In the genomic region with DNA sequence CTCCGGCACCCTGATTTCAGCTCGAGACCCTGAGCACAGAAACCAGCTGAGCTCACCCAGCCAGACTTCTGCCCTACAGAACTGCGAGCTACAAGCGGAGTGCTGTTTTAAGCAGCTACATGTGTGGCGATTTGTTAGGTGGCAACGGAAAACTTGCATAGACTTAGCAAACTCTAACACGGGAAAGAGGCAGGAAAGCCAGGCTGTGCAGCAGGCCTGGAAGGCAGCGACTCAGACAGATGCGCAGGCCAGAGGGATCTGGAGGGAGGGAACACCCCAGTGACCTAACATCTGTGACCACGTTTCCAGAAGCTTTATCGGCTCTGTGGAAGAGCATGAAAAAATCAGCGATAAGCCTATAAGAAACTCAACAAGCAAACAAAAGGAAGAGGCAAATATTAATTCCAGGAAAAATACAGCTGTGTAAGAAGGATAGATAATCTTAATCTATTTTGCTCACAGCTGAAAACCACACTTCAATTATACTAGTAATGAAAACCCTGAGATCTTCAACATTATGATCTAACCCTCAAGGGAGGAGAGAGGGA, we compare ENCODE assay signal across 1 cellular context.
TF ChIP-seq lines count a peak whose summit lies in the region.

No MANE protein-coding gene starts in this region.

TF ChIP-seq in HepG2, 621 proteins besides CTCF, POLR2A, EP300 and RAD21:
- TF ChIP-seq ETV6 (CRISPR knock-in tag; conservative IDR thresholded peaks at IDR 0.05) (no peak), ZNF652 (CRISPR knock-in tag; IDR thresholded peaks at IDR 0.05; ENCODE audit: borderline replicate concordance, low read depth) (no peak), REL (CRISPR knock-in tag; conservative IDR thresholded peaks at IDR 0.05) (no peak), ZNF776 (CRISPR knock-in tag; IDR thresholded peaks at IDR 0.05) (no peak), MAFG (CRISPR knock-in tag; IDR thresholded peaks at IDR 0.05) (no peak), ZNF782 (CRISPR knock-in tag; IDR thresholded peaks at IDR 0.05; ENCODE audit: borderline replicate concordance) (no peak), SMYD3 (CRISPR knock-in tag; IDR thresholded peaks at IDR 0.05) (no peak), ZNF773 (CRISPR knock-in tag; IDR thresholded peaks at IDR 0.05; ENCODE audit: borderline replicate concordance) (no peak), ZNF660 (CRISPR knock-in tag; IDR thresholded peaks at IDR 0.05; ENCODE audit: borderline replicate concordance, low read depth) (no peak), NFRKB (IDR thresholded peaks at IDR 0.05) (no peak), ZNF766 (CRISPR knock-in tag; IDR thresholded peaks at IDR 0.05; ENCODE audit: borderline replicate concordance) (no peak), UBTF (CRISPR knock-in tag; IDR thresholded peaks at IDR 0.05) (no peak), MXI1 (IDR thresholded peaks at IDR 0.05; ENCODE audit: borderline replicate concordance, low read depth, low read length) (no peak), MYPOP (CRISPR knock-in tag; IDR thresholded peaks at IDR 0.05) (no peak)
- TF ChIP-seq, protein P1, sequence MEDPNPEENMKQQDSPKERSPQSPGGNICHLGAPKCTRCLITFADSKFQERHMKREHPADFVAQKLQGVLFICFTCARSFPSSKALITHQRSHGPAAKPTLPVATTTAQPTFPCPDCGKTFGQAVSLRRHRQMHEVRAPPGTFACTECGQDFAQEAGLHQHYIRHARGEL (CRISPR knock-in tag; IDR thresholded peaks at IDR 0.05), result no peak
- TF ChIP-seq, protein P2, sequence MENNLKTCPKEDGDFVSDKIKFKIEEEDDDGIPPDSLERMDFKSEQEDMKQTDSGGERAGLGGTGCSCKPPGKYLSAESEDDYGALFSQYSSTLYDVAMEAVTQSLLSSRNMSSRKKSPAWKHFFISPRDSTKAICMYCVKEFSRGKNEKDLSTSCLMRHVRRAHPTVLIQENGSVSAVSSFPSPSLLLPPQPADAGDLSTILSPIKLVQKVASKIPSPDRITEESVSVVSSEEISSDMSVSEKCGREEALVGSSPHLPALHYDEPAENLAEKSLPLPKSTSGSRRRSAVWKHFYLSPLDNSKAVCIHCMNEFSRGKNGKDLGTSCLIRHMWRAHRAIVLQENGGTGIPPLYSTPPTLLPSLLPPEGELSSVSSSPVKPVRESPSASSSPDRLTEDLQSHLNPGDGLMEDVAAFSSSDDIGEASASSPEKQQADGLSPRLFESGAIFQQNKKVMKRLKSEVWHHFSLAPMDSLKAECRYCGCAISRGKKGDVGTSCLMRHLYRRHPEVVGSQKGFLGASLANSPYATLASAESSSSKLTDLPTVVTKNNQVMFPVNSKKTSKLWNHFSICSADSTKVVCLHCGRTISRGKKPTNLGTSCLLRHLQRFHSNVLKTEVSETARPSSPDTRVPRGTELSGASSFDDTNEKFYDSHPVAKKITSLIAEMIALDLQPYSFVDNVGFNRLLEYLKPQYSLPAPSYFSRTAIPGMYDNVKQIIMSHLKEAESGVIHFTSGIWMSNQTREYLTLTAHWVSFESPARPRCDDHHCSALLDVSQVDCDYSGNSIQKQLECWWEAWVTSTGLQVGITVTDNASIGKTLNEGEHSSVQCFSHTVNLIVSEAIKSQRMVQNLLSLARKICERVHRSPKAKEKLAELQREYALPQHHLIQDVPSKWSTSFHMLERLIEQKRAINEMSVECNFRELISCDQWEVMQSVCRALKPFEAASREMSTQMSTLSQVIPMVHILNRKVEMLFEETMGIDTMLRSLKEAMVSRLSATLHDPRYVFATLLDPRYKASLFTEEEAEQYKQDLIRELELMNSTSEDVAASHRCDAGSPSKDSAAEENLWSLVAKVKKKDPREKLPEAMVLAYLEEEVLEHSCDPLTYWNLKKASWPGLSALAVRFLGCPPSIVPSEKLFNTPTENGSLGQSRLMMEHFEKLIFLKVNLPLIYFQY (CRISPR knock-in tag; IDR thresholded peaks at IDR 0.05; ENCODE audit: borderline replicate concordance), result no peak
- TF ChIP-seq, protein P3, sequence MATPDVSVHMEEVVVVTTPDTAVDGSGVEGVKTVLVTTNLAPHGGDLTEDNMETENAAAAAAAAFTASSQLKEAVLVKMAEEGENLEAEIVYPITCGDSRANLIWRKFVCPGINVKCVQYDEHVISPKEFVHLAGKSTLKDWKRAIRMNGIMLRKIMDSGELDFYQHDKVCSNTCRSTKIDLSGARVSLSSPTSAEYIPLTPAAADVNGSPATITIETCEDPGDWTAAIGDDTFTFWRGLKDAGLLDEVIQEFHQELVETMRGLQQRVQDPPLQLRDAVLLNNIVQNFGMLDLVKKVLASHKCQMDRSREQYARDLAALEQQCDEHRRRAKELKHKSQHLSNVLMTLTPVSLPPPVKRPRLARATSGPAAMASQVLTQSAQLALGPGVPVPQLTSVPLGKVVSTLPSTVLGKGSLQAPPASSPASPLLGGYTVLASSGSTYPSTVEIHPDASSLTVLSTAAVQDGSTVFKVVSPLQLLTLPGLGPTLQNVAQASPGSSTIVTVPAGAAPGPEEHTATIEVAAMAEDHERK (CRISPR knock-in tag; IDR thresholded peaks at IDR 0.05; ENCODE audit: low read depth), result no peak
- TF ChIP-seq, protein P4, sequence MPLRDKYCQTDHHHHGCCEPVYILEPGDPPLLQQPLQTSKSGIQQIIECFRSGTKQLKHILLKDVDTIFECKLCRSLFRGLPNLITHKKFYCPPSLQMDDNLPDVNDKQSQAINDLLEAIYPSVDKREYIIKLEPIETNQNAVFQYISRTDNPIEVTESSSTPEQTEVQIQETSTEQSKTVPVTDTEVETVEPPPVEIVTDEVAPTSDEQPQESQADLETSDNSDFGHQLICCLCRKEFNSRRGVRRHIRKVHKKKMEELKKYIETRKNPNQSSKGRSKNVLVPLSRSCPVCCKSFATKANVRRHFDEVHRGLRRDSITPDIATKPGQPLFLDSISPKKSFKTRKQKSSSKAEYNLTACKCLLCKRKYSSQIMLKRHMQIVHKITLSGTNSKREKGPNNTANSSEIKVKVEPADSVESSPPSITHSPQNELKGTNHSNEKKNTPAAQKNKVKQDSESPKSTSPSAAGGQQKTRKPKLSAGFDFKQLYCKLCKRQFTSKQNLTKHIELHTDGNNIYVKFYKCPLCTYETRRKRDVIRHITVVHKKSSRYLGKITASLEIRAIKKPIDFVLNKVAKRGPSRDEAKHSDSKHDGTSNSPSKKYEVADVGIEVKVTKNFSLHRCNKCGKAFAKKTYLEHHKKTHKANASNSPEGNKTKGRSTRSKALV (CRISPR knock-in tag; IDR thresholded peaks at IDR 0.05), result no peak
